Comparison of ENCODE assay signal across 9 cellular contexts in the genomic region with DNA sequence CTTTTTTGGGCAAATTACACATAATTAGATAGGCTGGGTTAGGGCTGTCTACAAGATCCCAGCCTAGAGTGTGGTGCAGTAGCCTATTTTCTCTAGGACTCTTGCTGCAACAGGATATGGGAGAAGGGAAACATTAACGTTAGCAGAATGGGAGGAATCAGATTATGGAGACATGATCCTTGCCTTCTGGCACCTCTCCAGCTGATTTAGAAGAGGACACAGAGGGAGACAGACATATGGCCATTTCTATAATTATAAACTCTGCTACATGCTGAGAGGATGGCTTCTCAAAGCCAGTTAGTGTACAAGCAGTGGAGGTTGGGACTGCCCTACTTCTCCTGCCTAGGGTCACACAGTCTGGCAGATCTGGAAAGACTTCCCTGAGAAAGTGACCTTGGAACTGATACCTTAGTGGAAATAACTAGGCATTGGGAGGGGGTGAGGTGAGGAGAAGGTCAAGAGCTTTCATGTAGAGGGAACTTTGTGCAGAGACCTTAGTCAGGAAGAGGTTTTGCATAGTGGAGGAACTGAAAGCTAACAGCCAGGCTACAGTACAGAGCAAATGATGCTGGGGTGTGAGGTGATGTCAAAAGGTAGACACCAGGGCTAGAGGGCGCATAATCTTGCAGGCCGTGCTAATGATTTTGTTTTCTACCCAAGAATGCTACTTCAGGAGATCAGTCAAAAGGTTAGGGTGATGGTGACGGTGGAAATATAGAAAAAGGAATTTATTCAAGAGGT. TPM values are rescaled to one million over a fixed set of nuclear protein-coding genes. Genes with fewer than 3 reads are reported as not detected.
DNase-seq lines count a peak whose midpoint lies in the region; ATAC-seq and TF ChIP-seq lines count a peak whose summit lies in the region.
"Had no signal": no experiment of that assay in that cellular context is flagged by ENCODE, and none has a peak within 500 bp of the region (broad histone marks: within the 10 kb centered on the region; RNA-seq: fewer than 3 reads in every experiment).

No MANE protein-coding gene starts in this region.

- peak; percentile 72 for ATAC-seq in GM19023 (IDR thresholded peaks at IDR 0.05; ENCODE audit: unreplicated experiment)
- ATAC-seq in HG02763 (IDR thresholded peaks at IDR 0.05; ENCODE audit: unreplicated experiment), result peak; percentile 85
- ATAC-seq in left cardiac atrium, result no peak

- peak overlapping the region; percentile 74 to 82 for H3K4me3 ChIP-seq in neutrophil (ENCODE audit: low read depth in 1 of 2, low read length in 1 of 2)

- no peaks in the 10 kb centered on the region for H3K9me3 ChIP-seq in neutrophil

- intact Hi-C loops in left cardiac atrium (cut with DNase I), result no loop called here

- H3K36me3 ChIP-seq in neutrophil, result no peaks in the 10 kb centered on the region

- TF ChIP-seq CTCF in neutrophil (IDR thresholded peaks at IDR 0.05), result no peak

- DNase-seq in NOMO-1 (lab: John Stamatoyannopoulos, UW; ENCODE audit: unreplicated experiment in 2 of 2) (peak; percentile 65 to 82), T-helper 1 cell (no peak), left cardiac atrium (no peak), NCI-H2171 (lab: John Stamatoyannopoulos, UW) (no peak)
- no peak for DNase-seq in activated T-cell treated with anti-CD3 and anti-CD28 coated beads, Interleukin-2, amount 50 U/mL, for 1 hour
- DNase-seq: retina had no signal

- peak overlapping the region; percentile 38 for H3K27ac ChIP-seq in neutrophil

- peaks cover 52% of the 10 kb centered on the region for H3K27me3 ChIP-seq in neutrophil

- peaks cover 39 to 43% of the 10 kb centered on the region in 2 experiments for H3K4me1 ChIP-seq in neutrophil (ENCODE audit: control insufficient read depth in 1 of 2, insufficient read depth in 1 of 2, low read depth in 1 of 2, low read length in 1 of 2)

RNA-seq across cellular contexts. Expression of a gene that starts 1.2 kb away (rescaled TPM):
- under 1 TPM; 0.74 to 0.76 TPM for total RNA-seq in left cardiac atrium

Comparison
In these comparisons a context has a peak if more than half of its experiments do, and no peak if none do; other contexts are left out.
1. ATAC-seq: peak in GM19023 (single experiment) and HG02763 (single experiment); none in left cardiac atrium (0 of 2).
2. DNase-seq: peak in NOMO-1 (2 of 2); none in T-helper 1 cell (0 of 5), left cardiac atrium (single experiment), NCI-H2171 (single experiment) and activated T-cell treated with anti-CD3 and anti-CD28 coated beads, Interleukin-2, amount 50 U/mL, for 1 hour (single experiment).